In the genomic region with DNA sequence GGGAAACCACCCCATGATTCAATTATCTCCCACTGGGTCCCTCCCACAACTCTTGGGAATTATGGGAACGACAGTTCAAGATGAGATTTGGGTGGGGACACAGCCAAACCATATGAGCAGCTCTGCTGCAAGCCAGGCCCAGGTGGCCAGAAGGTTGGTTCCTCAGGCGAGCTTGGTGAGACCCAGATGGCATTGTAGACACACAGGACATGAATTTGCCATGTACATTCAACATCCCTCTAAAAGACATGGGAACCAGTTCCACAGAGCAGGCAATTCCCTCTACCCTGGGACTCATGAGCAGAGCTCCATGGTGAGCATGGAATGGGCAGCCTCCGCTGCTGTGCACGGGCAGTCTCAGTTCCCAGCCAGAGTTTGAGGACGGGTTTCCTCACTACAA, we compare ENCODE assay signal across 17 cellular contexts. TPM values are rescaled to one million over a fixed set of nuclear protein-coding genes. Genes with fewer than 3 reads are reported as not detected.
DNase-seq lines count a peak whose midpoint lies in the region; ATAC-seq and TF ChIP-seq lines count a peak whose summit lies in the region.
"Had no signal": no experiment of that assay in that cellular context is flagged by ENCODE, and none has a peak within 500 bp of the region (broad histone marks: within the 10 kb centered on the region; RNA-seq: fewer than 3 reads in every experiment).

No MANE protein-coding gene starts in this region.

- intact Hi-C loops in esophagus muscularis mucosa (cut with DNase I) (no loop called here), ascending aorta (cut with DNase I) (loop anchor here (2.0 to 10.0 kb wide), 2 partner anchors 287 to 1005 kb away; no protein-coding TSS in a partner anchor)

- TF ChIP-seq POLR2A in esophagus muscularis mucosa (IDR thresholded peaks at IDR 0.05; ENCODE audit: low read depth) = no peak

- no peaks in the 10 kb centered on the region for H3K9me3 Mint-ChIP-seq in activated CD8-positive, alpha-beta memory T cell treated with anti-CD3 and anti-CD28 coated beads, Interleukin-2, amount 10 ng/mL, durations not matched to agents 7 days and 5 days (ENCODE audit: low read depth)
- H3K9me3 Mint-ChIP-seq: CD4-positive, alpha-beta T cell; CD8-positive, alpha-beta T cell had no signal

- H3K9me3 ChIP-seq in esophagus muscularis mucosa (no peaks in the 10 kb centered on the region), ascending aorta (no peaks in the 10 kb centered on the region)
- H3K9me3 ChIP-seq: A549, Caco-2 had no signal

- H3K27ac ChIP-seq in esophagus muscularis mucosa (replicated peaks in 1 of 4) = no peak overlapping the region
- H3K27ac ChIP-seq in ascending aorta = no peak overlapping the region
- H3K27ac ChIP-seq: 22Rv1; A549; BLaER1 treated with 17β-estradiol and CSF1 and Interleukin-3, amounts not matched to agents 10 nM and 100 nM; C4-2B had no signal

- H3K27ac Mint-ChIP-seq in activated CD8-positive, alpha-beta memory T cell treated with anti-CD3 and anti-CD28 coated beads, Interleukin-2, amount 10 ng/mL, durations not matched to agents 7 days and 5 days = no peak overlapping the region
- H3K27ac Mint-ChIP-seq: B cell; CD4-positive, alpha-beta T cell; CD8-positive, alpha-beta T cell had no signal

- 68% methylated on average over 5 of the region's 5 CpGs for WGBS in esophagus muscularis mucosa

- TF ChIP-seq CTCF in esophagus muscularis mucosa (IDR thresholded peaks at IDR 0.05) (no peak), ascending aorta (IDR thresholded peaks at IDR 0.05) (no peak)

- TF ChIP-seq EP300 in esophagus muscularis mucosa (IDR thresholded peaks at IDR 0.05) = no peak

- H3K4me1 Mint-ChIP-seq in activated CD8-positive, alpha-beta memory T cell treated with anti-CD3 and anti-CD28 coated beads, Interleukin-2, amount 10 ng/mL, durations not matched to agents 7 days and 5 days = no peaks in the 10 kb centered on the region

- H3K27me3 Mint-ChIP-seq in activated CD8-positive, alpha-beta memory T cell treated with anti-CD3 and anti-CD28 coated beads, Interleukin-2, amount 10 ng/mL, durations not matched to agents 7 days and 5 days = peaks cover 45% of the 10 kb centered on the region

- DNase-seq in activated CD8-positive, alpha-beta memory T cell treated with anti-CD3 and anti-CD28 coated beads, Interleukin-2, amount 10 ng/mL, durations not matched to agents 7 days and 5 days = peak; percentile 28
- DNase-seq in activated CD8-positive, alpha-beta memory T cell treated with anti-CD3 and anti-CD28 coated beads, Interleukin-2, amount 50 U/mL, for 48 hours = no peak
- DNase-seq in esophagus muscularis mucosa (ENCODE audit: extremely low spot score) = peak; percentile 88
- peak; percentile 7 for DNase-seq in mucosa of gallbladder (ENCODE audit: low spot score)
- DNase-seq in ascending aorta (ENCODE audit: low spot score in 2 of 2) = no peak
- DNase-seq: AML-193; Caco-2; Calu3; CD4-positive, alpha-beta T cell; CD8-positive, alpha-beta T cell; DMS79 treated with DMSO at 0.1 percent for 48 hours; GF-D8 had no signal

- ATAC-seq in activated CD8-positive, alpha-beta memory T cell treated with anti-CD3 and anti-CD28 coated beads, Interleukin-2, amount 10 ng/mL, durations not matched to agents 7 days and 5 days = no peak
- ATAC-seq: A549; CD8-positive, alpha-beta T cell had no signal

- peaks cover 0 to 15% (median 0%) of the 10 kb centered on the region in 4 donors for H3K27me3 ChIP-seq in esophagus muscularis mucosa
- H3K27me3 ChIP-seq in ascending aorta = no peaks in the 10 kb centered on the region

- H3K4me3 ChIP-seq in esophagus muscularis mucosa (no peak overlapping the region), ascending aorta (no peak overlapping the region)
- H3K4me3 ChIP-seq: A549; BLaER1 treated with 17β-estradiol and CSF1 and Interleukin-3, amounts not matched to agents 10 nM and 100 nM had no signal

- H3K36me3 ChIP-seq in esophagus muscularis mucosa (no peaks in the 10 kb centered on the region), ascending aorta (no peaks in the 10 kb centered on the region)
- H3K36me3 ChIP-seq: BLaER1 treated with 17β-estradiol and CSF1 and Interleukin-3, amounts not matched to agents 10 nM and 100 nM had no signal

- peaks cover 13 to 14% (median 13%) of the 10 kb centered on the region in 4 donors for H3K4me1 ChIP-seq in esophagus muscularis mucosa
- H3K4me1 ChIP-seq in ascending aorta = peaks cover 9 to 14% of the 10 kb centered on the region in 2 donors
- H3K4me1 ChIP-seq: A549; BLaER1 treated with 17β-estradiol and CSF1 and Interleukin-3, amounts not matched to agents 10 nM and 100 nM; Caco-2 had no signal

- H3K36me3 Mint-ChIP-seq in activated CD8-positive, alpha-beta memory T cell treated with anti-CD3 and anti-CD28 coated beads, Interleukin-2, amount 10 ng/mL, durations not matched to agents 7 days and 5 days = no peaks in the 10 kb centered on the region
- H3K36me3 Mint-ChIP-seq: CD8-positive, alpha-beta T cell had no signal

- CTCF ChIA-PET in activated CD8-positive, alpha-beta memory T cell treated with anti-CD3 and anti-CD28 coated beads, Interleukin-2, amount 10 ng/mL, durations not matched to agents 7 days and 5 days (lab: Charles Lee) = no interaction called here

- H3K4me3 Mint-ChIP-seq in activated CD8-positive, alpha-beta memory T cell treated with anti-CD3 and anti-CD28 coated beads, Interleukin-2, amount 10 ng/mL, durations not matched to agents 7 days and 5 days = no peak overlapping the region
- H3K4me3 Mint-ChIP-seq: B cell; CD4-positive, alpha-beta T cell; CD8-positive, alpha-beta T cell had no signal

RNA-seq across cellular contexts. Expression of a gene that starts 53.3 kb away (rescaled TPM):
- total RNA-seq in activated CD8-positive, alpha-beta memory T cell treated with anti-CD3 and anti-CD28 coated beads, Interleukin-2, amount 10 ng/mL, durations not matched to agents 7 days and 5 days = 100 to 1,000 TPM in 1 of 2 experiments, 10 to 100 TPM in 1; 79.8 to 111 TPM
- total RNA-seq in esophagus muscularis mucosa = 10 to 100 TPM; 25.7 to 42.8 (median 39.1) TPM
- total RNA-seq in mucosa of gallbladder = 37.1 TPM
- 19.1 TPM for total RNA-seq in ascending aorta

RNA-seq across cellular contexts. Expression of a gene that starts 53.7 kb away (rescaled TPM):
- 10 to 100 TPM; 11.0 to 16.2 TPM for total RNA-seq in activated CD8-positive, alpha-beta memory T cell treated with anti-CD3 and anti-CD28 coated beads, Interleukin-2, amount 10 ng/mL, durations not matched to agents 7 days and 5 days
- total RNA-seq in esophagus muscularis mucosa (10 to 100 TPM in 1 of 4 donors, 1 to 10 TPM in 3; 2.2 to 10.3 (median 4.6) TPM), mucosa of gallbladder (12.8 TPM), ascending aorta (186 TPM)

Comparison
In these comparisons a context has a peak if more than half of its experiments do, and no peak if none do; other contexts are left out.
1. DNase-seq: peak in activated CD8-positive, alpha-beta memory T cell treated with anti-CD3 and anti-CD28 coated beads, Interleukin-2, amount 10 ng/mL, durations not matched to agents 7 days and 5 days (single experiment), esophagus muscularis mucosa (single experiment) and mucosa of gallbladder (single experiment); none in activated CD8-positive, alpha-beta memory T cell treated with anti-CD3 and anti-CD28 coated beads, Interleukin-2, amount 50 U/mL, for 48 hours (single experiment) and ascending aorta (0 of 2).
2. RNA of a gene that starts 53.7 kb away (total RNA-seq): 186 TPM in ascending aorta (single experiment); 11.0 to 16.2 TPM in activated CD8-positive, alpha-beta memory T cell treated with anti-CD3 and anti-CD28 coated beads, Interleukin-2, amount 10 ng/mL, durations not matched to agents 7 days and 5 days, 12.8 TPM in mucosa of gallbladder (single experiment) and 2.2 to 10.3 TPM in esophagus muscularis mucosa; every median in the first group is over 10 times any median in the second.